Comparison of ENCODE assay signal across 21 cellular contexts in genomic region chr6:10999994-11000393, GRCh38. TPM values are rescaled to one million over a fixed set of nuclear protein-coding genes. Genes with fewer than 3 reads are reported as not detected.
DNase-seq lines count a peak whose midpoint lies in the region; ATAC-seq and TF ChIP-seq lines count a peak whose summit lies in the region.
"Had no signal": no experiment of that assay in that cellular context is flagged by ENCODE, and none has a peak within 500 bp of the region (broad histone marks: within the 10 kb centered on the region; RNA-seq: fewer than 3 reads in every experiment).

No MANE protein-coding gene starts in this region.

- H3K9me3 ChIP-seq in left lung (no peaks in the 10 kb centered on the region), T-helper 17 cell (ENCODE audit: control insufficient read depth, low read length, poor library complexity, severe bottlenecking) (no peaks in the 10 kb centered on the region)
- H3K9me3 ChIP-seq: colonic mucosa, prostate gland, transverse colon had no signal

- no peaks in the 10 kb centered on the region for H3K36me3 ChIP-seq in left lung
- H3K36me3 ChIP-seq: colonic mucosa, prostate gland, transverse colon had no signal

- H3K27ac Mint-ChIP-seq in T-helper 17 cell = no peak overlapping the region
- H3K27ac Mint-ChIP-seq: activated B cell treated with CpG ODN at 0.5 μM for 24 hours; CD8-positive, alpha-beta memory T cell; memory B cell; natural killer cell treated with Interleukin-12 subunit alpha and Interleukin-12 subunit beta and Interleukin-15 and Interleukin-18, amount 100 ng/mL, for 72 hours; stimulated activated memory B cell treated with anti-CD40 and anti-IgM and Interleukin-4, amounts not matched to agents 10 μg/mL and 1 μg/mL and 100 μg/mL, for 72 hours; T-cell had no signal

- H3K27me3 ChIP-seq in left lung = no peaks in the 10 kb centered on the region
- H3K27me3 ChIP-seq: colonic mucosa, transverse colon had no signal

- H3K36me3 Mint-ChIP-seq in T-helper 17 cell (ENCODE audit: low read depth) = peaks cover 2% of the 10 kb centered on the region
- H3K36me3 Mint-ChIP-seq: CD8-positive, alpha-beta memory T cell; memory B cell; natural killer cell treated with Interleukin-12 subunit alpha and Interleukin-12 subunit beta and Interleukin-15 and Interleukin-18, amount 100 ng/mL, for 72 hours; stimulated activated memory B cell treated with anti-CD40 and anti-IgM and Interleukin-4, amounts not matched to agents 10 μg/mL and 1 μg/mL and 100 μg/mL, for 72 hours; T-cell had no signal

- peak; percentile 12 for DNase-seq in AG08396 (ENCODE audit: low spot score)
- DNase-seq in M059J (ENCODE audit: low read depth) = peak; percentile 69
- DNase-seq in dermis blood vessel endothelial cell = peak; percentile 1
- no peak for DNase-seq in left lung
- no peak for DNase-seq in glomerular visceral epithelial cell (ENCODE audit: extremely low spot score)
- no peak for DNase-seq in DMS79 treated with DMSO at 0.1 percent for 48 hours (lab: John Stamatoyannopoulos, UW)
- no peak for DNase-seq in T-helper 17 cell
- DNase-seq in left lobe of liver (ENCODE audit: low spot score) = no peak
- DNase-seq: activated B cell treated with CpG ODN at 0.5 μM for 24 hours; CD8-positive, alpha-beta memory T cell; colonic mucosa; glutamatergic neuron; NCI-H2029 treated with DMSO at 0.1 percent for 48 hours; NCI-H510A; stimulated activated CD4-positive, alpha-beta T cell treated with anti-CD3 and anti-CD28 coated beads, Interleukin-12 subunit alpha, Interleukin-12 subunit beta, amount 100 ng/mL, for 4 hours; T-cell; transverse colon had no signal

- ATAC-seq in left lung (peak; percentile 39), T-helper 17 cell (no peak), left lobe of liver (no peak)
- ATAC-seq: natural killer cell treated with Interleukin-12 subunit alpha and Interleukin-12 subunit beta and Interleukin-15 and Interleukin-18, amount 100 ng/mL, for 72 hours; stimulated activated memory B cell treated with anti-CD40 and anti-IgM and Interleukin-4, amounts not matched to agents 10 μg/mL and 1 μg/mL and 100 μg/mL, for 72 hours; T-cell had no signal

- intact Hi-C loops in left lung (cut with DNase I) = no loop called here

- H3K4me3 Mint-ChIP-seq in T-helper 17 cell = no peak overlapping the region
- H3K4me3 Mint-ChIP-seq: activated B cell treated with CpG ODN at 0.5 μM for 24 hours; CD8-positive, alpha-beta memory T cell; memory B cell; natural killer cell treated with Interleukin-12 subunit alpha and Interleukin-12 subunit beta and Interleukin-15 and Interleukin-18, amount 100 ng/mL, for 72 hours; stimulated activated memory B cell treated with anti-CD40 and anti-IgM and Interleukin-4, amounts not matched to agents 10 μg/mL and 1 μg/mL and 100 μg/mL, for 72 hours; T-cell had no signal

- H3K4me1 Mint-ChIP-seq in T-helper 17 cell = peaks cover 2% of the 10 kb centered on the region
- H3K4me1 Mint-ChIP-seq: activated B cell treated with CpG ODN at 0.5 μM for 24 hours; CD8-positive, alpha-beta memory T cell; memory B cell; stimulated activated memory B cell treated with anti-CD40 and anti-IgM and Interleukin-4, amounts not matched to agents 10 μg/mL and 1 μg/mL and 100 μg/mL, for 72 hours; T-cell had no signal

- peaks cover 39% of the 10 kb centered on the region for H3K27me3 Mint-ChIP-seq in T-helper 17 cell

- H3K4me3 ChIP-seq in left lung = no peak overlapping the region
- H3K4me3 ChIP-seq: colonic mucosa, prostate gland, transverse colon had no signal

- TF ChIP-seq CTCF in left lung (IDR thresholded peaks at IDR 0.05) = no peak

- no peak overlapping the region for H3K27ac ChIP-seq in left lung
- H3K27ac ChIP-seq: colonic mucosa, prostate gland, transverse colon had no signal

- no peaks in the 10 kb centered on the region for H3K4me1 ChIP-seq in left lung
- H3K4me1 ChIP-seq: colonic mucosa, prostate gland, transverse colon had no signal

RNA-seq across cellular contexts. Expression of gene ELOVL2, which starts 44.1 kb away (rescaled TPM):
- total RNA-seq in M059J (2014; rRNA removed; shearing (Covaris generic)) = 6.2 and 7.1 TPM in 2 replicates
- total RNA-seq in dermis blood vessel endothelial cell = under 0.01 TPM in 1 of 2 replicates, not detected in the other
- under 1 TPM; 0.09 to 0.24 TPM for total RNA-seq in left lung
- not detected for total RNA-seq in T-helper 17 cell
- 5.9 TPM for total RNA-seq in left lobe of liver
- total RNA-seq: activated B cell treated with CpG ODN at 0.5 μM for 24 hours; CD8-positive, alpha-beta memory T cell; natural killer cell treated with Interleukin-12 subunit alpha and Interleukin-12 subunit beta and Interleukin-15 and Interleukin-18, amount 100 ng/mL, for 72 hours had no signal

Comparison
In these comparisons a context has a peak if more than half of its experiments do, and no peak if none do; other contexts are left out.
1. DNase-seq: peak in AG08396 (single experiment), M059J (single experiment) and dermis blood vessel endothelial cell (single experiment); none in left lung (0 of 2), glomerular visceral epithelial cell (single experiment), DMS79 treated with DMSO at 0.1 percent for 48 hours (single experiment), T-helper 17 cell (0 of 3) and left lobe of liver (single experiment).